In genomic region chr11:19808076-19808911, GRCh38 we compare ENCODE assay signal across 14 cellular contexts.
DNase-seq lines count a peak whose midpoint lies in the region; ATAC-seq and TF ChIP-seq lines count a peak whose summit lies in the region.
"Had no signal": no experiment of that assay in that cellular context is flagged by ENCODE, and none has a peak within 500 bp of the region (broad histone marks: within the 10 kb centered on the region; RNA-seq: fewer than 3 reads in every experiment).

No MANE protein-coding gene starts in this region.

- H3K4me1 Mint-ChIP-seq in endodermal cell: peaks cover 27% of the 10 kb centered on the region

- H3K9ac ChIP-seq in endodermal cell (ENCODE audit: extremely low read depth, low read length, poor library complexity, severe bottlenecking): no peak overlapping the region

- no peaks in the 10 kb centered on the region for H3K36me3 Mint-ChIP-seq in endodermal cell (ENCODE audit: low read depth)

- H3K27me3 Mint-ChIP-seq in endodermal cell (ENCODE audit: insufficient read depth): no peaks in the 10 kb centered on the region

- no peaks in the 10 kb centered on the region for H3K9me3 ChIP-seq in endodermal cell (ENCODE audit: control insufficient read depth, low read length)
- H3K9me3 ChIP-seq: tibial artery had no signal

- H3K4me1 ChIP-seq in endodermal cell (ENCODE audit: control insufficient read depth, insufficient read depth, low read length): no peaks in the 10 kb centered on the region

- DNase-seq in NCI-H1694 treated with DMSO at 0.1 percent for 48 hours (lab: John Stamatoyannopoulos, UW) (peak; percentile 8), NCI-H1694 (lab: John Stamatoyannopoulos, UW) (no peak), NCI-H345 treated with DMSO at 0.1 percent for 48 hours (lab: John Stamatoyannopoulos, UW; ENCODE audit: unreplicated experiment) (peak; percentile 52), endodermal cell (no peak), retinal pigment epithelial cell (ENCODE audit: low read depth) (no peak), GF-D8 (lab: John Stamatoyannopoulos, UW) (no peak)
- DNase-seq: effector CD8-positive, alpha-beta T cell; HCEC 1CT; NCI-H1105; NCI-H524 treated with DMSO at 0.1 percent for 48 hours; stimulated activated CD4-positive, alpha-beta T cell treated with anti-CD3 and anti-CD28 coated beads, Interleukin-12 subunit alpha, Interleukin-12 subunit beta, amount 100 ng/mL, for 4 hours; tibial artery had no signal

- no peak overlapping the region for H3K27ac Mint-ChIP-seq in endodermal cell

- ATAC-seq in GM21723 (IDR thresholded peaks at IDR 0.05; ENCODE audit: unreplicated experiment) (no peak), HG03571 (IDR thresholded peaks at IDR 0.05; ENCODE audit: unreplicated experiment) (no peak)

- 83 to 97% methylated on average over 1 of the region's 1 CpG for WGBS in endodermal cell (ENCODE audit: insufficient coverage in 1 of 2, insufficient read length in 1 of 2), 2 experiments

- H3K4me3 Mint-ChIP-seq in endodermal cell: no peak overlapping the region

- H3K27ac ChIP-seq in endodermal cell (ENCODE audit: low read depth, low read length): no peak overlapping the region
- H3K27ac ChIP-seq: tibial artery had no signal

- H3K4me3 ChIP-seq in endodermal cell (ENCODE audit: low read length) (no peak overlapping the region), retinal pigment epithelial cell (ENCODE audit: low read length) (no peak overlapping the region)
- H3K4me3 ChIP-seq: tibial artery had no signal

- no peaks in the 10 kb centered on the region for H3K9me3 Mint-ChIP-seq in endodermal cell

- no peaks in the 10 kb centered on the region for H3K36me3 ChIP-seq in endodermal cell (ENCODE audit: control insufficient read depth, insufficient read depth, low read length)
- H3K36me3 ChIP-seq: tibial artery had no signal

- peak; percentile 20 for TF ChIP-seq CTCF in endodermal cell (conservative IDR thresholded peaks at IDR 0.05)
- peak; percentile 52 for TF ChIP-seq CTCF in retinal pigment epithelial cell (conservative IDR thresholded peaks at IDR 0.05; ENCODE audit: low read depth, low read length)

- no peaks in the 10 kb centered on the region for H3K27me3 ChIP-seq in endodermal cell (ENCODE audit: control insufficient read depth, insufficient read depth, low read length, poor library complexity, severe bottlenecking)
- H3K27me3 ChIP-seq: tibial artery had no signal

Comparison
In these comparisons a context has a peak if more than half of its experiments do, and no peak if none do; other contexts are left out.
1. DNase-seq: peak in NCI-H1694 treated with DMSO at 0.1 percent for 48 hours (single experiment) and NCI-H345 treated with DMSO at 0.1 percent for 48 hours (single experiment); none in NCI-H1694 (single experiment), endodermal cell (single experiment), retinal pigment epithelial cell (single experiment) and GF-D8 (single experiment).